Comparison of ENCODE assay signal across 8 cellular contexts in genomic region chr11:73308003-73308962, GRCh38. TPM values are rescaled to one million over a fixed set of nuclear protein-coding genes. Genes with fewer than 3 reads are reported as not detected.
A peak's percentile ranks its signal among the peaks of the same experiment; 100 is the strongest.
DNase-seq lines count a peak whose midpoint lies in the region; ATAC-seq and TF ChIP-seq lines count a peak whose summit lies in the region.

A gene with protein sequence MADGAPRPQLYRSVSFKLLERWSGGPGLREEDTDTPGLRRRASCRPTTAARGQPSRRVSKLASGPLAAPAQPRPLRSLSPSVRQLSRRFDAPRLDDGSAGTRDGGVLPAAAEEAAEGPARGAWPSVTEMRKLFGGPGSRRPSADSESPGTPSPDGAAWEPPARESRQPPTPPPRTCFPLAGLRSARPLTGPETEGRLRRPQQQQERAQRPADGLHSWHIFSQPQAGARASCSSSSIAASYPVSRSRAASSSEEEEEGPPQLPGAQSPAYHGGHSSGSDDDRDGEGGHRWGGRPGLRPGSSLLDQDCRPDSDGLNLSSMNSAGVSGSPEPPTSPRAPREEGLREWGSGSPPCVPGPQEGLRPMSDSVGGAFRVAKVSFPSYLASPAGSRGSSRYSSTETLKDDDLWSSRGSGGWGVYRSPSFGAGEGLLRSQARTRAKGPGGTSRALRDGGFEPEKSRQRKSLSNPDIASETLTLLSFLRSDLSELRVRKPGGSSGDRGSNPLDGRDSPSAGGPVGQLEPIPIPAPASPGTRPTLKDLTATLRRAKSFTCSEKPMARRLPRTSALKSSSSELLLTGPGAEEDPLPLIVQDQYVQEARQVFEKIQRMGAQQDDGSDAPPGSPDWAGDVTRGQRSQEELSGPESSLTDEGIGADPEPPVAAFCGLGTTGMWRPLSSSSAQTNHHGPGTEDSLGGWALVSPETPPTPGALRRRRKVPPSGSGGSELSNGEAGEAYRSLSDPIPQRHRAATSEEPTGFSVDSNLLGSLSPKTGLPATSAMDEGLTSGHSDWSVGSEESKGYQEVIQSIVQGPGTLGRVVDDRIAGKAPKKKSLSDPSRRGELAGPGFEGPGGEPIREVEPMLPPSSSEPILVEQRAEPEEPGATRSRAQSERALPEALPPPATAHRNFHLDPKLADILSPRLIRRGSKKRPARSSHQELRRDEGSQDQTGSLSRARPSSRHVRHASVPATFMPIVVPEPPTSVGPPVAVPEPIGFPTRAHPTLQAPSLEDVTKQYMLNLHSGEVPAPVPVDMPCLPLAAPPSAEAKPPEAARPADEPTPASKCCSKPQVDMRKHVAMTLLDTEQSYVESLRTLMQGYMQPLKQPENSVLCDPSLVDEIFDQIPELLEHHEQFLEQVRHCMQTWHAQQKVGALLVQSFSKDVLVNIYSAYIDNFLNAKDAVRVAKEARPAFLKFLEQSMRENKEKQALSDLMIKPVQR (N-terminal part only) (plus strand): TSS chr11:73308276. CDS start chr11:73308639, 363 bp downstream.

- H3K9ac ChIP-seq in HUES48 (ENCODE audit: low read depth, low read length) = peak within 1 kb of the TSS; percentile 73

- DNase-seq in Caki2 (ENCODE audit: low read depth) (peak; percentile 34), Peyer's patch (peak in 1 of 3 donors; percentile 67), amniotic stem cell (lab: John Stamatoyannopoulos, UW) (peak; percentile 76), Right ventricle myocardium superior (peak; percentile 83), osteocyte (ENCODE audit: extremely low spot score, unreplicated experiment) (no peak), cerebellar nuclear complex (lab: John Stamatoyannopoulos, UW) (no peak)

- peaks cover 15% of the 10 kb centered on the region; the same call in 1 of the 2 replicates for H3K4me1 ChIP-seq in HUES48 (ENCODE audit: control insufficient read depth, insufficient read depth, low read length)
- H3K4me1 ChIP-seq in Peyer's patch = peaks cover 0 to 44% (median 9%) of the 10 kb centered on the region in 4 donors

- no peaks in the 10 kb centered on the region for H3K36me3 ChIP-seq in HUES48 (ENCODE audit: control insufficient read depth, insufficient read depth, low read length)
- H3K36me3 ChIP-seq in Peyer's patch = no peaks in the 10 kb centered on the region

- in situ Hi-C loops in Caki2 (cut with HindIII; ENCODE audit: low pct_unique_long_range_greater_than_20kb, low sequenced_read_pairs) = no loop called here

- H3K4me3 ChIP-seq in HUES48 (ENCODE audit: low read depth, low read length) (peak within 1 kb of the TSS; percentile 97), Peyer's patch (peak within 1 kb of the TSS; percentile 47 to 69 (median 64))

- H3K4me3 Mint-ChIP-seq in osteocyte (ENCODE audit: unreplicated experiment) = peak within 1 kb of the TSS; percentile 76

- peak within 1 kb of the TSS; percentile 90 for H3K27ac Mint-ChIP-seq in osteocyte (ENCODE audit: unreplicated experiment)

- H3K4me1 Mint-ChIP-seq in osteocyte (ENCODE audit: unreplicated experiment) = peaks cover 44% of the 10 kb centered on the region

- intact Hi-C loops in Right ventricle myocardium superior (cut with DNase I) = loop anchor here (5.0 kb wide), 1 partner anchor 84 kb away; no protein-coding TSS in a partner anchor

- H3K9me3 Mint-ChIP-seq in osteocyte (ENCODE audit: unreplicated experiment) = no peaks in the 10 kb centered on the region

- TF ChIP-seq CTCF in Peyer's patch (IDR thresholded peaks at IDR 0.05) = no peak
- TF ChIP-seq CTCF in osteocyte (IDR thresholded peaks at IDR 0.05) = no peak

- H3K27ac ChIP-seq in HUES48 (ENCODE audit: low read depth, low read length) (peak within 1 kb of the TSS; percentile 82), Peyer's patch (peak within 1 kb of the TSS; percentile 67 to 94 (median 82))

- no peaks in the 10 kb centered on the region for H3K36me3 Mint-ChIP-seq in osteocyte (ENCODE audit: unreplicated experiment)

- no peak for TF ChIP-seq POLR2A in Peyer's patch (IDR thresholded peaks at IDR 0.05)

- ATAC-seq in GM21381 (IDR thresholded peaks at IDR 0.05; ENCODE audit: unreplicated experiment) = peak; percentile 17
- peak; percentile 60 for ATAC-seq in Right ventricle myocardium superior (ENCODE audit: poor library complexity)

- H3K9me3 ChIP-seq in HUES48 (ENCODE audit: control insufficient read depth, insufficient read depth, low read length) (no peaks in the 10 kb centered on the region), Peyer's patch (no peaks in the 10 kb centered on the region)

- no peaks in the 10 kb centered on the region for H3K27me3 Mint-ChIP-seq in osteocyte (ENCODE audit: unreplicated experiment)

- H3K27me3 ChIP-seq in HUES48 (ENCODE audit: control insufficient read depth, insufficient read depth, low read length) (peaks cover 35% of the 10 kb centered on the region), Peyer's patch (peaks cover 0 to 7% of the 10 kb centered on the region in 2 donors)

RNA-seq across cellular contexts. Expression of the gene that starts here (rescaled TPM):
- total RNA-seq in Caki2 (2014; rRNA removed; shearing (Covaris generic); ENCODE audit: low replicate concordance) = 3.9 and 6.0 TPM in 2 replicates
- total RNA-seq in Peyer's patch = 10 to 100 TPM in 3 of 4 donors, 1 to 10 TPM in 1; 3.2 to 33.8 (median 17.4) TPM
- 51.5 TPM for total RNA-seq in Right ventricle myocardium superior
- 104 and 105 TPM in 2 replicates for total RNA-seq in osteocyte

Comparison
In these comparisons a context has a peak if more than half of its experiments do, and no peak if none do; other contexts are left out.
1. DNase-seq: peak in Caki2 (single experiment), amniotic stem cell (single experiment) and Right ventricle myocardium superior (single experiment); none in osteocyte (single experiment) and cerebellar nuclear complex (0 of 2).